16 cellular contexts compared by ENCODE assay signal in the genomic region with DNA sequence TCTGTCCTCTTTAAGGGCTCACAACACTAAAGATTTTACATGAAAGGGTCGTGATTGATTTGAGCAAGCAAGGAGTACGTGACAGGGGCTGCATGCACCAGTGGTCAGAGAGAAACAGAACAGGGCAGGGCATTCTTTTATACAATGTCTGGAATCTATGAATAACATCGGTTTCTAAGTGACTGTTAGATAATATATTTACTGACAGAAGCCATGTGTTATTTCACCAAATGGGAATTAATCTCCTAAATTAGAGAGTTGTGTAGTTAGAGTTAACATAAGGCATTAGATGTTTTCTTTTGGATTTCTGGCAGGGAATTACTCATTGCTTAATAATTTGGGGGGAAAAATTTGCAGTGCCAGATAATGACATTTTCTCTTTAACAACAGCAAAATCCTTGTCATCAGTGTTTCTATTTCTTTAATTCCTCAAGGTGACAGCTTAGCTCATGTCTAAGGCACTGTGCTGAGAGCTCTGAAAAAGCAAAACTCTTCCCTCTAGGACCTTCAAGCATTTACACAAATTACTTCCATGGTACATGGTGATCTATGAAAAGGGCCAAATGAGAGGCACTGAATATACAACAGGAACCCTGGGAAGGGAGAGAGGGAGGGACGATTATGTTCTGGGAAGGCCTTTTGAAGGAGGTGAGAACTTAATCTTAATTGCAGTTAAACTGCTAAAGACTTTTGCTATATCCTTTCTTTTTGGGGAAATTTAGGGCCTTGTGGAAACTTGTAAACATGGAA.
DNase-seq lines count a peak whose midpoint lies in the region; FAIRE-seq and TF ChIP-seq lines count a peak whose summit lies in the region.
"Had no signal": no experiment of that assay in that cellular context is flagged by ENCODE, and none has a peak within 500 bp of the region (broad histone marks: within the 10 kb centered on the region; RNA-seq: fewer than 3 reads in every experiment).

No MANE protein-coding gene starts in this region.

- peaks cover 16% of the 10 kb centered on the region for H3K4me1 Mint-ChIP-seq in neural crest cell
- H3K4me1 Mint-ChIP-seq in osteocyte (ENCODE audit: unreplicated experiment) = peaks cover 5% of the 10 kb centered on the region

- H3K23me2 ChIP-seq in H1 (ENCODE audit: low read depth, low read length) = no peaks in the 10 kb centered on the region

- 50% methylated on average over 3 of the region's 4 CpGs; no CpG with 5 or more reads in 1 of the 2 experiments for WGBS in H1 (ENCODE audit: extremely low coverage in 1 of 2, insufficient coverage in 1 of 2, insufficient read length in 1 of 2, insufficient replicate concordance in 2 of 2, low coverage in 1 of 2, low lambda C conversion rate in 2 of 2, missing lambda C conversion rate in 1 of 2), 2 experiments

- no peak for TF ChIP-seq EP300 in H1 (IDR thresholded peaks at IDR 0.05; ENCODE audit: borderline replicate concordance in 1 of 2, low read depth in 2 of 2, low read length in 2 of 2)

- H3K4me2 ChIP-seq in H1 (ENCODE audit: insufficient read depth in 1 of 2, low read depth in 2 of 2, low read length in 2 of 2) = 0 out of 4 replicates have a peak overlapping the region, but pooled peaks have one; percentile 16 to 24

- peak overlapping the region; percentile 93 for H4K91ac ChIP-seq in H1 (replicated peaks; ENCODE audit: insufficient read length, low read length)

- H3K9ac ChIP-seq in H1 (replicated peaks in 1 of 4; ENCODE audit: extremely low read depth in 1 of 4, low read depth in 3 of 4, low read length in 3 of 4) = no peak overlapping the region; a peak in 2 of 7 replicates

- H3K14ac ChIP-seq in H1 (ENCODE audit: insufficient read length) = no peak overlapping the region

- H3K18ac ChIP-seq in H1 (ENCODE audit: extremely low read depth, low read length) = peak overlapping the region; percentile 78; the same call in 1 of the 2 replicates

- H3K9me3 Mint-ChIP-seq in neural crest cell (peaks cover 9% of the 10 kb centered on the region), osteocyte (ENCODE audit: unreplicated experiment) (peaks cover 17% of the 10 kb centered on the region)

- peak overlapping the region in 1 of 4 experiments; percentile 18; a peak in 1 of 8 replicates for H3K4me3 ChIP-seq in H1 (ENCODE audit: extremely low read depth in 1 of 4, insufficient read depth in 2 of 4, low read depth in 3 of 4, low read length in 4 of 4)
- H3K4me3 ChIP-seq: spleen had no signal

- peak overlapping the region; percentile 38 for H2BK120ac ChIP-seq in H1 (replicated peaks; ENCODE audit: low read depth, low read length)

- H4K20me1 ChIP-seq in H1 (replicated peaks in 1 of 2; ENCODE audit: control insufficient read depth in 1 of 2, insufficient read depth in 2 of 2, low read length in 2 of 2) = no peaks in the 10 kb centered on the region

- H3K4me1 ChIP-seq in H1 (replicated peaks in 1 of 4; ENCODE audit: control insufficient read depth in 3 of 4, insufficient read depth in 4 of 4, low read length in 3 of 4) = peaks cover 0 to 4% (median 2%) of the 10 kb centered on the region in 4 experiments; a peak in 3 of 7 replicates
- H3K4me1 ChIP-seq: spleen had no signal

- no peak overlapping the region for H4K8ac ChIP-seq in H1 (ENCODE audit: extremely low read depth, insufficient read depth, low read length)

- peak; percentile 61 for DNase-seq in NCI-H146 (lab: John Stamatoyannopoulos, UW)
- no peak for DNase-seq in NCI-H146 treated with DMSO at 0.1 percent for 48 hours (lab: John Stamatoyannopoulos, UW; ENCODE audit: unreplicated experiment)
- DNase-seq in H1 (ENCODE audit: low read depth in 1 of 2, low spot score in 2 of 2) = no peak
- no peak for DNase-seq in neural crest cell (ENCODE audit: low read depth, low spot score)
- no peak for DNase-seq in superior temporal gyrus (ENCODE audit: extremely low spot score)
- DNase-seq in caudate nucleus (lab: John Stamatoyannopoulos, UW) = no peak
- DNase-seq in osteocyte (ENCODE audit: extremely low spot score, unreplicated experiment) = no peak
- DNase-seq: activated CD4-positive, alpha-beta T cell treated with anti-CD3 and anti-CD28 coated beads, Interleukin-2, amount 50 U/mL, for 48 hours; cerebellar nuclear complex; NCI-H1092 treated with DMSO at 0.1 percent for 48 hours; NCI-H446 treated with DMSO at 0.1 percent for 48 hours; spleen; T-helper 9 cell had no signal

- no peak overlapping the region for H2AK5ac ChIP-seq in H1 (ENCODE audit: low read depth, low read length)

- POLR2A ChIA-PET in H1 (lab: Charles Lee; ENCODE audit: partially characterized antibody) = interaction anchor here (0.8 kb wide), 1 partner anchor 385 kb away, joined by 3 read pairs; no protein-coding TSS in a partner anchor

- H3K27me3 Mint-ChIP-seq in neural crest cell (ENCODE audit: low read depth) (no peaks in the 10 kb centered on the region), osteocyte (ENCODE audit: unreplicated experiment) (no peaks in the 10 kb centered on the region)

- H2BK20ac ChIP-seq in H1 (ENCODE audit: low read length) = no peak overlapping the region

- CTCF ChIA-PET in H1 (lab: Charles Lee; ENCODE audit: partially characterized antibody) = no interaction called here

- peak overlapping the region; percentile 38 for H3K27ac Mint-ChIP-seq in neural crest cell (ENCODE audit: unreplicated experiment)
- no peak overlapping the region for H3K27ac Mint-ChIP-seq in osteocyte (ENCODE audit: unreplicated experiment)

- H3K27me3 ChIP-seq in H1 (replicated peaks in 1 of 4; ENCODE audit: control insufficient read depth in 3 of 4, extremely low read depth in 1 of 4, insufficient read depth in 3 of 4, low read length in 3 of 4) = no peaks in the 10 kb centered on the region
- H3K27me3 ChIP-seq: neutrophil had no signal

- TF ChIP-seq CTCF in H1 (IDR thresholded peaks at IDR 0.05; ENCODE audit: control extremely low read depth in 1 of 3, insufficient read depth in 1 of 3, low read depth in 1 of 3, low read length in 3 of 3) = no peak
- TF ChIP-seq CTCF in neural crest cell (conservative IDR thresholded peaks at IDR 0.05) = no peak
- no peak for TF ChIP-seq CTCF in osteocyte (IDR thresholded peaks at IDR 0.05)

- no peaks in the 10 kb centered on the region for H3K79me2 ChIP-seq in H1 (ENCODE audit: control insufficient read depth in 1 of 2, insufficient read depth in 2 of 2, low read length in 2 of 2)

- H3K36me3 ChIP-seq in KOPT-K1 (ENCODE audit: insufficient read depth, low read length) (no peaks in the 10 kb centered on the region), H1 (ENCODE audit: control insufficient read depth in 2 of 4, insufficient read depth in 4 of 4, low read length in 3 of 4) (no peaks in the 10 kb centered on the region)
- H3K36me3 ChIP-seq: neutrophil, spleen had no signal

- no peak overlapping the region for H2BK15ac ChIP-seq in H1 (ENCODE audit: low read length)

- TF ChIP-seq RAD21 in H1 (IDR thresholded peaks at IDR 0.05 in 1 of 2, conservative IDR thresholded peaks at IDR 0.05 in 1 of 2; ENCODE audit: low read depth in 2 of 2, low read length in 2 of 2) = no peak

- H3K36me3 Mint-ChIP-seq in neural crest cell (ENCODE audit: low read depth) (peaks cover 6% of the 10 kb centered on the region), osteocyte (ENCODE audit: unreplicated experiment) (no peaks in the 10 kb centered on the region)

- H3K79me1 ChIP-seq in H1 (ENCODE audit: low read depth, low read length) = no peaks in the 10 kb centered on the region

- no peaks in the 10 kb centered on the region for H3K9me3 ChIP-seq in KOPT-K1 (ENCODE audit: insufficient read depth, low read length, poor library complexity, severe bottlenecking)
- no peaks in the 10 kb centered on the region for H3K9me3 ChIP-seq in H1 (ENCODE audit: insufficient read depth in 2 of 2, low read depth in 1 of 2, low read length in 1 of 2)
- H3K9me3 ChIP-seq: neutrophil had no signal

- H3K4me3 Mint-ChIP-seq in neural crest cell (no peak overlapping the region), osteocyte (ENCODE audit: unreplicated experiment) (no peak overlapping the region)

- peak overlapping the region; percentile 84 for H3K27ac ChIP-seq in KOPT-K1 (ENCODE audit: low read depth, low read length, poor library complexity, severe bottlenecking)
- peak overlapping the region; percentile 63 for H3K27ac ChIP-seq in H1 (ENCODE audit: low read depth, low read length)
- no peak overlapping the region for H3K27ac ChIP-seq in caudate nucleus (ENCODE audit: low read depth, low read length)
- H3K27ac ChIP-seq: 22Rv1, neutrophil, spleen had no signal

- TF ChIP-seq POLR2A in H1 (IDR thresholded peaks at IDR 0.05; ENCODE audit: control extremely low read depth in 1 of 2, low read depth in 2 of 2, low read length in 2 of 2) = no peak

- no peak for FAIRE-seq in H1 (lab: Jason Lieb, UNC)

- 0 out of 2 replicates have a peak overlapping the region, but pooled peaks have one; percentile 50 for H2BK12ac ChIP-seq in H1 (ENCODE audit: low read depth, low read length)

- no peak overlapping the region for H3K23ac ChIP-seq in H1 (ENCODE audit: insufficient read length)

- peak overlapping the region; percentile 93 for H4K5ac ChIP-seq in H1 (ENCODE audit: insufficient read length, low read depth, low read length)

- peak overlapping the region; percentile 93 for H2BK5ac ChIP-seq in H1 (ENCODE audit: low read depth, low read length)

- no peak overlapping the region for H3K4ac ChIP-seq in H1 (replicated peaks; ENCODE audit: insufficient read length, low read depth, low read length)

- H2AFZ ChIP-seq in H1 (ENCODE audit: low read length) = no peak overlapping the region

- peak overlapping the region; percentile 30 for H3K56ac ChIP-seq in H1 (replicated peaks; ENCODE audit: insufficient read length, low read depth, low read length)

TF ChIP-seq in H1, 55 proteins besides CTCF, POLR2A, EP300 and RAD21:
- TF ChIP-seq EZH2 (IDR thresholded peaks at IDR 0.05; ENCODE audit: low read depth, low read length, severe bottlenecking) (no peak), SP4 (IDR thresholded peaks at IDR 0.05; ENCODE audit: low read length) (no peak), HDAC2 (IDR thresholded peaks at IDR 0.05; ENCODE audit: borderline replicate concordance in 1 of 2, low read depth in 2 of 2, low read length in 2 of 2) (no peak), NRF1 (IDR thresholded peaks at IDR 0.05; ENCODE audit: low read depth, low read length) (no peak), EGR1 (IDR thresholded peaks at IDR 0.05; ENCODE audit: borderline replicate concordance, low read depth, low read length) (no peak), SIRT6 (IDR thresholded peaks at IDR 0.05; ENCODE audit: low read length) (no peak), SUZ12 (IDR thresholded peaks at IDR 0.05; ENCODE audit: low read length) (no peak), NANOG (IDR thresholded peaks at IDR 0.05; ENCODE audit: insufficient read depth, low read depth, low read length, poor library complexity, severe bottlenecking) (no peak)
- TF ChIP-seq, protein P1, sequence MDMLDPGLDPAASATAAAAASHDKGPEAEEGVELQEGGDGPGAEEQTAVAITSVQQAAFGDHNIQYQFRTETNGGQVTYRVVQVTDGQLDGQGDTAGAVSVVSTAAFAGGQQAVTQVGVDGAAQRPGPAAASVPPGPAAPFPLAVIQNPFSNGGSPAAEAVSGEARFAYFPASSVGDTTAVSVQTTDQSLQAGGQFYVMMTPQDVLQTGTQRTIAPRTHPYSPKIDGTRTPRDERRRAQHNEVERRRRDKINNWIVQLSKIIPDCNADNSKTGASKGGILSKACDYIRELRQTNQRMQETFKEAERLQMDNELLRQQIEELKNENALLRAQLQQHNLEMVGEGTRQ (IDR thresholded peaks at IDR 0.05; ENCODE audit: low read length) = no peak
